Comparison of ENCODE assay signal across 17 cellular contexts in the genomic region with DNA sequence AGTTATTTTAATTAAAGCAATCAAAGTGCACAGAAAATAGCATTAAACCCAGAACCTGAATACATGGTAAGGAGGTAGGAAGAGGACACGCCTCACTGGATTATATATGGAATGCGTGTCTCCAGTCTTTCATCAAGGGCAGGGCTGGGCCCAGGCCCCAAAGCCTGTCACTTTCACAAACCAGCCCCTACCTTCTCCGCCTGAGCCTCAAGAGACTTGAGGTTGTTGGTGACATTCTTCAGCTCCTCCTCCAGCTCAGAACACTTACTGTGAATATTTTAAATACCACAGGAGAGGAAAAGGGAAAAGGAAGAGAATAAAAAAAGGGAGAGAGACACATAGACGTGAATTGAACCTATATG. TPM values are rescaled to one million over a fixed set of nuclear protein-coding genes. Genes with fewer than 3 reads are reported as not detected.
DNase-seq lines count a peak whose midpoint lies in the region; ATAC-seq and TF ChIP-seq lines count a peak whose summit lies in the region.
"Had no signal": no experiment of that assay in that cellular context is flagged by ENCODE, and none has a peak within 500 bp of the region (broad histone marks: within the 10 kb centered on the region; RNA-seq: fewer than 3 reads in every experiment).

No MANE protein-coding gene starts in this region.

- H3K4me3 ChIP-seq in left lung: no peak overlapping the region
- H3K4me3 ChIP-seq: adrenal gland, gastroesophageal sphincter, GM12878, neural progenitor cell had no signal

- no peak overlapping the region for H3K27ac ChIP-seq in left lung
- H3K27ac ChIP-seq: gastroesophageal sphincter, neural progenitor cell had no signal

- H3K4me3 Mint-ChIP-seq in activated T-cell treated with anti-CD3 and anti-CD28 coated beads, Interleukin-2, amount 50 U/mL, for 72 hours: peak overlapping the region; percentile 61 to 74
- H3K4me3 Mint-ChIP-seq: neural progenitor cell had no signal

- peaks cover 4 to 99% of the 10 kb centered on the region in 2 donors for H3K36me3 ChIP-seq in left lung

- peaks cover 9 to 24% of the 10 kb centered on the region in 2 donors for H3K4me1 ChIP-seq in left lung
- H3K4me1 ChIP-seq: neural progenitor cell had no signal

- H3K27ac Mint-ChIP-seq in activated T-cell treated with anti-CD3 and anti-CD28 coated beads, Interleukin-2, amount 50 U/mL, for 72 hours: peak overlapping the region; percentile 98
- H3K27ac Mint-ChIP-seq in activated naive CD4-positive, alpha-beta T cell treated with anti-CD3 and anti-CD28 coated beads, Interleukin-2, amount 50 U/mL, for 72 hours: peak overlapping the region; percentile 94 to 97
- H3K27ac Mint-ChIP-seq: neural progenitor cell had no signal

- ATAC-seq in activated T-cell treated with anti-CD3 and anti-CD28 coated beads, Interleukin-2, amount 50 U/mL, for 72 hours (replicated peaks in 1 of 2): peak; percentile 43 to 45
- ATAC-seq in activated naive CD4-positive, alpha-beta T cell treated with anti-CD3 and anti-CD28 coated beads, Interleukin-2, amount 50 U/mL, for 72 hours: peak in 1 of 2 donors; percentile 31
- ATAC-seq in left lung: peak; percentile 77
- ATAC-seq in stimulated activated naive CD8-positive, alpha-beta T cell treated with anti-CD3 and anti-CD28 coated beads, Interleukin-15, Interleukin-2, amounts not matched to agents 100 U/mL and 50 U/mL, for 24 hours: peak; percentile 12
- no peak for ATAC-seq in HG03432 (IDR thresholded peaks at IDR 0.05; ENCODE audit: unreplicated experiment)
- ATAC-seq in Right ventricle myocardium inferior: no peak
- ATAC-seq: gastroesophageal sphincter had no signal

- no peak for DNase-seq in activated T-cell treated with anti-CD3 and anti-CD28 coated beads, Interleukin-2, amount 50 U/mL, for 72 hours
- no peak for DNase-seq in activated T-cell treated with anti-CD3 and anti-CD28 coated beads, Interleukin-2, amount 50 U/mL, for 1 hour
- DNase-seq in activated naive CD4-positive, alpha-beta T cell treated with anti-CD3 and anti-CD28 coated beads, Interleukin-2, amount 50 U/mL, for 72 hours (ENCODE audit: low spot score in 2 of 2): no peak
- DNase-seq in left lung (no peak), dermis blood vessel endothelial cell (no peak), Right ventricle myocardium inferior (ENCODE audit: missing footprints) (no peak)
- no peak for DNase-seq in stimulated activated naive CD8-positive, alpha-beta T cell treated with anti-CD3 and anti-CD28 coated beads, Interleukin-15, Interleukin-2, amounts not matched to agents 100 U/mL and 50 U/mL, for 24 hours
- DNase-seq: COR-L47, IMR-90, NCI-H2081, NCI-H526 treated with DMSO at 0.1 percent for 48 hours, retina had no signal

- intact Hi-C loops in left lung (cut with DNase I): no loop called here
- intact Hi-C loops in Right ventricle myocardium inferior (cut with DNase I): no loop called here

- no peaks in the 10 kb centered on the region for H3K27me3 Mint-ChIP-seq in activated T-cell treated with anti-CD3 and anti-CD28 coated beads, Interleukin-2, amount 50 U/mL, for 72 hours (ENCODE audit: low read depth)

- H3K27me3 ChIP-seq in left lung: no peaks in the 10 kb centered on the region
- H3K27me3 ChIP-seq: adrenal gland, gastroesophageal sphincter, neural progenitor cell had no signal

- H3K9me3 ChIP-seq in left lung: no peaks in the 10 kb centered on the region
- H3K9me3 ChIP-seq: adrenal gland, gastroesophageal sphincter had no signal

- peaks cover 55% of the 10 kb centered on the region for H3K4me1 Mint-ChIP-seq in activated T-cell treated with anti-CD3 and anti-CD28 coated beads, Interleukin-2, amount 50 U/mL, for 72 hours (ENCODE audit: low read depth)
- H3K4me1 Mint-ChIP-seq: neural progenitor cell had no signal

- H3K9me3 Mint-ChIP-seq in activated T-cell treated with anti-CD3 and anti-CD28 coated beads, Interleukin-2, amount 50 U/mL, for 72 hours: no peaks in the 10 kb centered on the region
- no peaks in the 10 kb centered on the region for H3K9me3 Mint-ChIP-seq in activated naive CD4-positive, alpha-beta T cell treated with anti-CD3 and anti-CD28 coated beads, Interleukin-2, amount 50 U/mL, for 72 hours
- H3K9me3 Mint-ChIP-seq: neural progenitor cell had no signal

- TF ChIP-seq CTCF in left lung (IDR thresholded peaks at IDR 0.05): no peak

- H3K36me3 Mint-ChIP-seq in activated T-cell treated with anti-CD3 and anti-CD28 coated beads, Interleukin-2, amount 50 U/mL, for 72 hours (ENCODE audit: insufficient read depth in 2 of 2): peaks cover 32 to 48% of the 10 kb centered on the region in 2 donors
- H3K36me3 Mint-ChIP-seq in activated naive CD4-positive, alpha-beta T cell treated with anti-CD3 and anti-CD28 coated beads, Interleukin-2, amount 50 U/mL, for 72 hours: peaks cover 31 to 70% of the 10 kb centered on the region in 2 donors

RNA-seq across cellular contexts. Expression of gene NUP210L, which starts 16.3 kb away (rescaled TPM):
- under 1 TPM; 0.07 to 0.14 TPM for total RNA-seq in activated T-cell treated with anti-CD3 and anti-CD28 coated beads, Interleukin-2, amount 50 U/mL, for 72 hours
- total RNA-seq in activated naive CD4-positive, alpha-beta T cell treated with anti-CD3 and anti-CD28 coated beads, Interleukin-2, amount 50 U/mL, for 72 hours: under 1 TPM; 0.10 to 0.11 TPM
- under 1 TPM; 0.16 to 0.26 TPM for total RNA-seq in left lung
- 0.09 and 0.17 TPM in 2 replicates for total RNA-seq in dermis blood vessel endothelial cell
- total RNA-seq in Right ventricle myocardium inferior: 0.30 TPM
- total RNA-seq: gastroesophageal sphincter, GM12878 had no signal

RNA-seq across cellular contexts. Expression of gene TPM3, which starts 20.7 kb away (rescaled TPM):
- total RNA-seq in activated T-cell treated with anti-CD3 and anti-CD28 coated beads, Interleukin-2, amount 50 U/mL, for 72 hours: 100 to 1,000 TPM; 456 to 468 TPM
- 100 to 1,000 TPM; 373 to 610 TPM for total RNA-seq in activated naive CD4-positive, alpha-beta T cell treated with anti-CD3 and anti-CD28 coated beads, Interleukin-2, amount 50 U/mL, for 72 hours
- 100 to 1,000 TPM; 318 to 406 TPM for total RNA-seq in left lung
- total RNA-seq in dermis blood vessel endothelial cell: 707 and 1,476 TPM in 2 replicates
- total RNA-seq in Right ventricle myocardium inferior: 102 TPM

RNA-seq across cellular contexts. Expression of gene CFAP141, which starts 34.9 kb away (rescaled TPM):
- total RNA-seq in activated T-cell treated with anti-CD3 and anti-CD28 coated beads, Interleukin-2, amount 50 U/mL, for 72 hours: not detected
- total RNA-seq in activated naive CD4-positive, alpha-beta T cell treated with anti-CD3 and anti-CD28 coated beads, Interleukin-2, amount 50 U/mL, for 72 hours: not detected
- total RNA-seq in left lung: not detected
- not detected in 2 replicates for total RNA-seq in dermis blood vessel endothelial cell
- not detected for total RNA-seq in Right ventricle myocardium inferior
- total RNA-seq: adrenal gland, gastroesophageal sphincter, GM12878, IMR-90 had no signal

RNA-seq across cellular contexts. Expression of gene UBAP2L, which starts 49.6 kb away (rescaled TPM):
- total RNA-seq in activated T-cell treated with anti-CD3 and anti-CD28 coated beads, Interleukin-2, amount 50 U/mL, for 72 hours: 100 to 1,000 TPM; 166 to 171 TPM
- 100 to 1,000 TPM; 188 to 240 TPM for total RNA-seq in activated naive CD4-positive, alpha-beta T cell treated with anti-CD3 and anti-CD28 coated beads, Interleukin-2, amount 50 U/mL, for 72 hours
- total RNA-seq in left lung (100 to 1,000 TPM; 131 to 144 TPM), dermis blood vessel endothelial cell (47.8 and 97.6 TPM in 2 replicates), Right ventricle myocardium inferior (90.2 TPM)

Comparison
In these comparisons a context has a peak if more than half of its experiments do, and no peak if none do; other contexts are left out.
1. ATAC-seq: peak in activated T-cell treated with anti-CD3 and anti-CD28 coated beads, Interleukin-2, amount 50 U/mL, for 72 hours (2 of 2), left lung (single experiment) and stimulated activated naive CD8-positive, alpha-beta T cell treated with anti-CD3 and anti-CD28 coated beads, Interleukin-15, Interleukin-2, amounts not matched to agents 100 U/mL and 50 U/mL, for 24 hours (single experiment); none in HG03432 (single experiment) and Right ventricle myocardium inferior (single experiment).